Comparison of ENCODE assay signal across 20 cellular contexts in the genomic region with DNA sequence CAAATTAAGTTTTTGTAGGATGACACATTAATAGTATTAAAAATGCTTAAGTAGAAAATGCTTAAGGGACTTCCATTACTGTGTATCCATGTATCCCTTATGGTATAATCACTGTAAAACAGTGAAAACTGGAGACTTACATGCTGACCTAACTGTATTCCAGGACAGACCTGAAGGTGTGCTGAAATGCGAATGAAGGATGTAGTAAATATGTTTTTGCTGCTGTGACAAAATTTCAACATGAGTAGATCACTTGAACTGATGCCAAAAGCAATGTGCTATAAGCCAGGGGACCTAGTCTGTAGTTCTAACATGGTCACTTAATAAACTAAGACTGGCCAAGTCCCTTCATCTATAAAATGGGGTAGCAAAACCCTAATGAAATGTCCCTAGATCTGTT.
DNase-seq lines count a peak whose midpoint lies in the region; ATAC-seq, FAIRE-seq and TF ChIP-seq lines count a peak whose summit lies in the region.
"Had no signal": no experiment of that assay in that cellular context is flagged by ENCODE, and none has a peak within 500 bp of the region (broad histone marks: within the 10 kb centered on the region; RNA-seq: fewer than 3 reads in every experiment).

No MANE protein-coding gene starts in this region.

- peaks cover 5% of the 10 kb centered on the region for H3K36me3 Mint-ChIP-seq in activated CD4-positive, alpha-beta T cell treated with anti-CD3 and anti-CD28 coated beads, Interleukin-2, amount 10 ng/mL, durations not matched to agents 24 days and 14 days (ENCODE audit: low read depth)

- H3K9ac ChIP-seq in K562 (ENCODE audit: insufficient read depth in 1 of 2, low read depth in 2 of 2, low read length in 2 of 2), result no peak overlapping the region
- H3K9ac ChIP-seq: BLaER1 treated with 17β-estradiol and CSF1 and Interleukin-3, amounts not matched to agents 10 nM and 100 nM; GM23248 had no signal

- no peak overlapping the region for H3K27ac Mint-ChIP-seq in activated CD4-positive, alpha-beta T cell treated with anti-CD3 and anti-CD28 coated beads, Interleukin-2, amount 10 ng/mL, durations not matched to agents 24 days and 14 days

- H3K4me2 ChIP-seq in K562 (ENCODE audit: insufficient read depth, low read length), result no peak overlapping the region

- no peak for TF ChIP-seq EP300 in K562 (IDR thresholded peaks at IDR 0.05; ENCODE audit: low read length)

- no peaks in the 10 kb centered on the region for H3K79me2 ChIP-seq in K562 (ENCODE audit: control insufficient read depth, insufficient read depth, low read length)

- POLR2A ChIA-PET in K562 (lab: Yijun Ruan, JAX), result interaction anchor here (0.9 kb wide), 1 partner anchor 11 kb away, joined by 3 read pairs; no protein-coding TSS in a partner anchor

- BruUV-seq in K562 (replicated peaks; lab: Mats Ljungman, UMichigan), result no TSS peak

- TF ChIP-seq CTCF in K562 (IDR thresholded peaks at IDR 0.05 in 2 of 3, conservative IDR thresholded peaks at IDR 0.05 in 1 of 3; ENCODE audit: insufficient read depth in 2 of 3, low read depth in 1 of 3, low read length in 3 of 3), result no peak

- no peak for TF ChIP-seq RAD21 in K562 (CRISPR knock-in tag; conservative IDR thresholded peaks at IDR 0.05 in 1 of 2, IDR thresholded peaks at IDR 0.05 in 1 of 2)

- no peaks in the 10 kb centered on the region for H3K36me3 ChIP-seq in K562 (ENCODE audit: control insufficient read depth, insufficient read depth, low read length)
- H3K36me3 ChIP-seq: HAP-1 had no signal

- FAIRE-seq in GM19239 (lab: Jason Lieb, UNC) (peak; percentile 33), K562 (lab: Jason Lieb, UNC) (no peak)
- FAIRE-seq: A204.1, D721Med, G401.6, RCC 7860 had no signal

- no peak for TF ChIP-seq POLR2A in K562 (conservative IDR thresholded peaks at IDR 0.05)

- CTCF ChIA-PET in K562 (lab: Yijun Ruan, JAX; ENCODE audit: low intra/inter-chr PET ratio), result no interaction called here

- no peak overlapping the region for H2AFZ ChIP-seq in K562 (ENCODE audit: low read depth, low read length)
- H2AFZ ChIP-seq: GM23248 had no signal

- no peaks in the 10 kb centered on the region; a peak in 2 of 5 replicates for H3K4me1 ChIP-seq in K562 (replicated peaks in 1 of 2; ENCODE audit: control insufficient read depth in 2 of 2, insufficient read depth in 2 of 2, low read length in 2 of 2)

- peak; percentile 33 for DNase-seq in activated CD4-positive, alpha-beta T cell treated with anti-CD3 and anti-CD28 coated beads, Interleukin-2, amount 10 ng/mL, durations not matched to agents 24 days and 14 days
- DNase-seq in activated CD4-positive, alpha-beta T cell treated with anti-CD3 and anti-CD28 coated beads, Interleukin-2, amount 50 U/mL, for 4 hours, result no peak
- DNase-seq in GM19239 (ENCODE audit: insufficient read length, low spot score) (no peak), K562 (ENCODE audit: extremely low read depth in 1 of 4, low spot score in 3 of 4) (no peak), NCI-H226 (no peak)
- DNase-seq: GM23248, KG1, NCI-H1417, NCI-H187, NCI-H2107, NCI-H526, SHP77 had no signal

- no peaks in the 10 kb centered on the region for H4K20me1 ChIP-seq in K562 (replicated peaks; ENCODE audit: control insufficient read depth, insufficient read depth, low read length)

- no peaks in the 10 kb centered on the region for H3K27me3 ChIP-seq in K562 (ENCODE audit: control insufficient read depth in 2 of 2, insufficient read depth in 2 of 2, low read length in 2 of 2)
- H3K27me3 ChIP-seq: BLaER1 treated with 17β-estradiol and CSF1 and Interleukin-3, amounts not matched to agents 10 nM and 100 nM had no signal

- no peak for ATAC-seq in K562
- no peak for ATAC-seq in HG02973 (IDR thresholded peaks at IDR 0.05; ENCODE audit: unreplicated experiment)
- no peak for ATAC-seq in HG02884 (IDR thresholded peaks at IDR 0.05; ENCODE audit: unreplicated experiment)

- peaks cover 14% of the 10 kb centered on the region for H3K4me1 Mint-ChIP-seq in activated CD4-positive, alpha-beta T cell treated with anti-CD3 and anti-CD28 coated beads, Interleukin-2, amount 10 ng/mL, durations not matched to agents 24 days and 14 days

- H3K4me3 ChIP-seq in K562, result no peak overlapping the region
- H3K4me3 ChIP-seq: BLaER1 treated with 17β-estradiol and CSF1 and Interleukin-3, amounts not matched to agents 10 nM and 100 nM; GM23248; HAP-1 had no signal

- 71% methylated on average over 1 of the region's 1 CpG for WGBS in K562 (ENCODE audit: insufficient coverage, low coverage, missing lambda C conversion rate)

- no peaks in the 10 kb centered on the region for H3K9me3 Mint-ChIP-seq in activated CD4-positive, alpha-beta T cell treated with anti-CD3 and anti-CD28 coated beads, Interleukin-2, amount 10 ng/mL, durations not matched to agents 24 days and 14 days

- H3K4me3 Mint-ChIP-seq in activated CD4-positive, alpha-beta T cell treated with anti-CD3 and anti-CD28 coated beads, Interleukin-2, amount 10 ng/mL, durations not matched to agents 24 days and 14 days, result no peak overlapping the region

- intact Hi-C loops in activated CD4-positive, alpha-beta T cell treated with anti-CD3 and anti-CD28 coated beads, Interleukin-2, amount 10 ng/mL, durations not matched to agents 24 days and 14 days (cut with micrococcal nuclease), result no loop called here
- intact Hi-C loops in K562 (cut with micrococcal nuclease), result no loop called here

- no peaks in the 10 kb centered on the region for H3K9me3 ChIP-seq in K562 (replicated peaks; ENCODE audit: control insufficient read depth, insufficient read depth, low read depth, low read length)
- H3K9me3 ChIP-seq: BLaER1 treated with 17β-estradiol and CSF1 and Interleukin-3, amounts not matched to agents 10 nM and 100 nM; HAP-1 had no signal

- H3K27ac ChIP-seq in K562 (ENCODE audit: extremely low read depth, low read depth, low read length), result no peak overlapping the region
- H3K27ac ChIP-seq: BLaER1 treated with 17β-estradiol and CSF1 and Interleukin-3, amounts not matched to agents 10 nM and 100 nM; GM23248 had no signal

- in situ Hi-C loops in K562 (cut with MboI), result no loop called here

- H3K9me1 ChIP-seq in K562 (ENCODE audit: control insufficient read depth, insufficient read depth, low read length), result no peaks in the 10 kb centered on the region

- no peaks in the 10 kb centered on the region for H3K27me3 Mint-ChIP-seq in activated CD4-positive, alpha-beta T cell treated with anti-CD3 and anti-CD28 coated beads, Interleukin-2, amount 10 ng/mL, durations not matched to agents 24 days and 14 days

TF ChIP-seq in K562, 482 proteins besides CTCF, POLR2A, EP300 and RAD21:
- TF ChIP-seq GTF2A2 (tag; IDR thresholded peaks at IDR 0.05), result no peak
- TF ChIP-seq GABPA (tag; conservative IDR thresholded peaks at IDR 0.05; ENCODE audit: low read depth), result no peak
- no peak for TF ChIP-seq CSDE1 (IDR thresholded peaks at IDR 0.05)
- TF ChIP-seq, protein P1, sequence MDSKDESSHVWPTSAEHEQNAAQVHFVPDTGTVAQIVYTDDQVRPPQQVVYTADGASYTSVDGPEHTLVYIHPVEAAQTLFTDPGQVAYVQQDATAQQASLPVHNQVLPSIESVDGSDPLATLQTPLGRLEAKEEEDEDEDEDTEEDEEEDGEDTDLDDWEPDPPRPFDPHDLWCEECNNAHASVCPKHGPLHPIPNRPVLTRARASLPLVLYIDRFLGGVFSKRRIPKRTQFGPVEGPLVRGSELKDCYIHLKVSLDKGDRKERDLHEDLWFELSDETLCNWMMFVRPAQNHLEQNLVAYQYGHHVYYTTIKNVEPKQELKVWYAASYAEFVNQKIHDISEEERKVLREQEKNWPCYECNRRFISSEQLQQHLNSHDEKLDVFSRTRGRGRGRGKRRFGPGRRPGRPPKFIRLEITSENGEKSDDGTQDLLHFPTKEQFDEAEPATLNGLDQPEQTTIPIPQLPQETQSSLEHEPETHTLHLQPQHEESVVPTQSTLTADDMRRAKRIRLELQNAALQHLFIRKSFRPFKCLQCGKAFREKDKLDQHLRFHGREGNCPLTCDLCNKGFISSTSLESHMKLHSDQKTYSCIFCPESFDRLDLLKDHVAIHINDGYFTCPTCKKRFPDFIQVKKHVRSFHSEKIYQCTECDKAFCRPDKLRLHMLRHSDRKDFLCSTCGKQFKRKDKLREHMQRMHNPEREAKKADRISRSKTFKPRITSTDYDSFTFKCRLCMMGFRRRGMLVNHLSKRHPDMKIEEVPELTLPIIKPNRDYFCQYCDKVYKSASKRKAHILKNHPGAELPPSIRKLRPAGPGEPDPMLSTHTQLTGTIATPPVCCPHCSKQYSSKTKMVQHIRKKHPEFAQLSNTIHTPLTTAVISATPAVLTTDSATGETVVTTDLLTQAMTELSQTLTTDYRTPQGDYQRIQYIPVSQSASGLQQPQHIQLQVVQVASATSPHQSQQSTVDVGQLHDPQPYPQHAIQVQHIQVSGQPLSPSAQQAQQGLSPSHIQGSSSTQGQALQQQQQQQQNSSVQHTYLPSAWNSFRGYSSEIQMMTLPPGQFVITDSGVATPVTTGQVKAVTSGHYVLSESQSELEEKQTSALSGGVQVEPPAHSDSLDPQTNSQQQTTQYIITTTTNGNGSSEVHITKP (IDR thresholded peaks at IDR 0.05; ENCODE audit: partially characterized antibody), result no peak
- TF ChIP-seq ZNF316 (IDR thresholded peaks at IDR 0.05), result peak; percentile 57
- TF ChIP-seq TGIF2 (CRISPR knock-in tag; IDR thresholded peaks at IDR 0.05), result no peak
- no peak for TF ChIP-seq ZNF431 (CRISPR knock-in tag; IDR thresholded peaks at IDR 0.05)
- no peak for TF ChIP-seq POLR2AphosphoS5 (IDR thresholded peaks at IDR 0.05; ENCODE audit: control insufficient read depth, insufficient read depth, low read depth, low read length)
- TF ChIP-seq ESRRB (CRISPR knock-in tag; IDR thresholded peaks at IDR 0.05; ENCODE audit: borderline replicate concordance), result no peak
- TF ChIP-seq RBM17 (IDR thresholded peaks at IDR 0.05; ENCODE audit: borderline replicate concordance, low read depth, low read length), result no peak
- peak; percentile 42; the same call in 1 of the 2 replicates for TF ChIP-seq C11orf30 (IDR thresholded peaks at IDR 0.05; ENCODE audit: low read depth)
